Comparison of ENCODE assay signal across 18 cellular contexts in the genomic region with DNA sequence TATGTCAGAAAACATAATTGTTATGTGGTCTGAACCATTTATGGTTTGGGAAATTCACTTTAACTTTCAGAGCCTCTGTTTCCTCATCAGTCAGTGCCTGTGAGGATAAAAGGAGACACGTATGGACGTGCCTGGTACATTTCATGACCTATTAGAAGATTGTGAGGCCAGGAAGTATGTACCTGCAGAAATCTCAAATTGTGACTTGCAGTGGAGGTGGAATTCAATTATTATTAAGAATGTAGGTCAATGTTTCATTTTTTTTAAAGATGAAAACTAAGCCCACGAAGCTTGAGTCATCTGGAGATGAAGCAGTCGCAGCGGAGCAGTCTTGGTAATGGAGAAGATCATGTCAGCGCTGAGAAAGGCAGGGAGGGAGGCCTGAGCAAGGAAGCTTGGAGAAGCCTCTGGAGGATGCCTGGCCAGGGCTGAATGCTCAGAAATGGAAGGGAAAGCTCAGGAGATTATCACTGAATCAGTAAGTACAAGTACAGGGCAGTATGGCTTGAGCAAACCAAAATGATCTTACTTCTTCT.
"Had no signal": no experiment of that assay in that cellular context is flagged by ENCODE, and none has a peak within 500 bp of the region (broad histone marks: within the 10 kb centered on the region; RNA-seq: fewer than 3 reads in every experiment).

No MANE protein-coding gene starts in this region.

- H3K27ac ChIP-seq: upper lobe of right lung, WERI-Rb-1 had no signal

- H3K36me3 Mint-ChIP-seq: activated naive CD8-positive, alpha-beta T cell treated with anti-CD3 and anti-CD28 coated beads, Interleukin-2, amount 10 ng/mL, durations not matched to agents 7 days and 5 days; brain; stimulated activated effector memory CD8-positive, alpha-beta T cell treated with anti-CD3 and anti-CD28 coated beads, Interleukin-12 subunit alpha, Interleukin-12 subunit beta, amount 100 ng/mL, for 72 hours had no signal

- DNase-seq: activated CD4-positive, alpha-beta T cell treated with anti-CD3 and anti-CD28 coated beads, Interleukin-2, amount 50 U/mL, for 4 hours; activated naive CD4-positive, alpha-beta T cell treated with Interleukin-2 at 50 U/mL for 16 hours; activated naive CD8-positive, alpha-beta T cell treated with anti-CD3 and anti-CD28 coated beads, Interleukin-2, amount 10 ng/mL, durations not matched to agents 7 days and 5 days; cerebellar nuclear complex; cortex of kidney; effector CD8-positive, alpha-beta T cell; foreskin fibroblast; hippocampal formation; islet precursor cell; nephron progenitor cell; stimulated activated CD4-positive, alpha-beta T cell treated with anti-CD3 and anti-CD28 coated beads, Interleukin-4, amount 100 ng/mL, for 24 hours; upper lobe of right lung; WERI-Rb-1 had no signal

- H3K9me3 Mint-ChIP-seq: activated naive CD8-positive, alpha-beta T cell treated with anti-CD3 and anti-CD28 coated beads, Interleukin-2, amount 10 ng/mL, durations not matched to agents 7 days and 5 days; activated T-helper 1 cell treated with anti-CD3 and anti-CD28 coated beads, Interleukin-12 subunit alpha, Interleukin-12 subunit beta, Interleukin-2, Interleukin-4 antibody, amounts not matched to agents 30 ng/mL and 10 ng/mL and 1 ng/mL, durations not matched to agents 14 hours and 24 hours and 36 hours; nephron progenitor cell; stimulated activated effector memory CD8-positive, alpha-beta T cell treated with anti-CD3 and anti-CD28 coated beads, Interleukin-12 subunit alpha, Interleukin-12 subunit beta, amount 100 ng/mL, for 72 hours had no signal

- H3K27me3 ChIP-seq: upper lobe of right lung had no signal

- H3K4me3 ChIP-seq: lung, upper lobe of right lung had no signal

- H3K9me3 ChIP-seq: upper lobe of right lung had no signal

- H3K36me3 ChIP-seq: upper lobe of right lung, WERI-Rb-1 had no signal

- ATAC-seq: sciatic nerve; stimulated activated effector memory CD8-positive, alpha-beta T cell treated with anti-CD3 and anti-CD28 coated beads, Interleukin-12 subunit alpha, Interleukin-12 subunit beta, amount 100 ng/mL, for 72 hours; upper lobe of right lung had no signal

- H3K27ac Mint-ChIP-seq: activated naive CD8-positive, alpha-beta T cell treated with anti-CD3 and anti-CD28 coated beads, Interleukin-2, amount 10 ng/mL, durations not matched to agents 7 days and 5 days; activated T-helper 1 cell treated with anti-CD3 and anti-CD28 coated beads, Interleukin-12 subunit alpha, Interleukin-12 subunit beta, Interleukin-2, Interleukin-4 antibody, amounts not matched to agents 30 ng/mL and 10 ng/mL and 1 ng/mL, durations not matched to agents 14 hours and 24 hours and 36 hours; nephron progenitor cell had no signal

- H3K4me3 Mint-ChIP-seq: activated naive CD8-positive, alpha-beta T cell treated with anti-CD3 and anti-CD28 coated beads, Interleukin-2, amount 10 ng/mL, durations not matched to agents 7 days and 5 days; activated T-helper 1 cell treated with anti-CD3 and anti-CD28 coated beads, Interleukin-12 subunit alpha, Interleukin-12 subunit beta, Interleukin-2, Interleukin-4 antibody, amounts not matched to agents 30 ng/mL and 10 ng/mL and 1 ng/mL, durations not matched to agents 14 hours and 24 hours and 36 hours; nephron progenitor cell; stimulated activated effector memory CD8-positive, alpha-beta T cell treated with anti-CD3 and anti-CD28 coated beads, Interleukin-12 subunit alpha, Interleukin-12 subunit beta, amount 100 ng/mL, for 72 hours had no signal
